ENCODE assay signal across 22 cellular contexts in genomic region chr3:188288153-188288552, GRCh38.
DNase-seq lines count a peak whose midpoint lies in the region; ATAC-seq and TF ChIP-seq lines count a peak whose summit lies in the region.
"Had no signal": no experiment of that assay in that cellular context is flagged by ENCODE, and none has a peak within 500 bp of the region (broad histone marks: within the 10 kb centered on the region; RNA-seq: fewer than 3 reads in every experiment).

No MANE protein-coding gene starts in this region.

- TF ChIP-seq POLR2A in gastroesophageal sphincter (IDR thresholded peaks at IDR 0.05) = no peak
- no peak for TF ChIP-seq POLR2A in uterus (IDR thresholded peaks at IDR 0.05)
- no peak for TF ChIP-seq POLR2A in Peyer's patch (IDR thresholded peaks at IDR 0.05)

- in situ Hi-C loops in brain microvascular endothelial cell (cut with HindIII; ENCODE audit: low pct_ligation_motif_present, low sequenced_read_pairs) = loop anchor here (25.0 kb wide), 1 partner anchor 551 kb away; the partner anchor contains the start of gene BCL6

- ATAC-seq in Right ventricle myocardium superior (ENCODE audit: poor library complexity) (peak; percentile 25), Right ventricle myocardium inferior (no peak), gastroesophageal sphincter (no peak)
- ATAC-seq: activated CD4-positive, alpha-beta T cell treated with anti-CD3 and anti-CD28 coated beads for 36 hours; pancreas had no signal

- H3K4me1 ChIP-seq in gastroesophageal sphincter = peaks cover 27 to 96% (median 37%) of the 10 kb centered on the region in 3 donors
- H3K4me1 ChIP-seq in uterus = peaks cover 14 to 20% of the 10 kb centered on the region in 2 donors
- H3K4me1 ChIP-seq in Peyer's patch = peaks cover 0 to 24% (median 0%) of the 10 kb centered on the region in 4 donors

- peak overlapping the region; percentile 79 to 96 (median 87) for H3K27ac ChIP-seq in gastroesophageal sphincter
- H3K27ac ChIP-seq in neural cell (ENCODE audit: low read length) = peak overlapping the region; percentile 90
- peak overlapping the region; percentile 71 to 87 for H3K27ac ChIP-seq in uterus
- H3K27ac ChIP-seq in Peyer's patch = peak overlapping the region in 1 of 4 donors; percentile 74
- no peak overlapping the region for H3K27ac ChIP-seq in brain microvascular endothelial cell
- H3K27ac ChIP-seq: pancreas, thyroid gland had no signal

- intact Hi-C loops in Right ventricle myocardium superior (cut with DNase I) (no loop called here), Right ventricle myocardium inferior (cut with DNase I) (no loop called here), uterus (cut with DNase I; ENCODE audit: low total_unique reads) (no loop called here)

- no peak overlapping the region for H2AFZ ChIP-seq in neural cell (ENCODE audit: low read depth, low read length)

- no peak for DNase-seq in Right ventricle myocardium superior
- no peak for DNase-seq in Right ventricle myocardium inferior (ENCODE audit: missing footprints)
- DNase-seq in uterus = no peak
- no peak for DNase-seq in Peyer's patch
- DNase-seq in GM19240 (ENCODE audit: insufficient read length, low spot score) = no peak
- DNase-seq in brain microvascular endothelial cell = no peak
- DNase-seq: activated CD4-positive, alpha-beta T cell treated with anti-CD3 and anti-CD28 coated beads for 36 hours; activated gamma-delta T cell; amniotic stem cell; CD4-positive, CD25-positive, alpha-beta regulatory T cell; cerebellar nuclear complex; DMS79; Karpas-422; NCI-H1092; NCI-H2107; NCI-H748 treated with DMSO at 0.1 percent for 48 hours; pancreas; small intestine; stimulated activated CD4-positive, alpha-beta T cell treated with anti-CD3 and anti-CD28 coated beads, Interleukin-4, amount 100 ng/mL, for 4 hours; thyroid gland had no signal

- peaks cover 10% of the 10 kb centered on the region for H3F3A ChIP-seq in neural cell (ENCODE audit: insufficient read depth, low read length, poor library complexity, severe bottlenecking)

- TF ChIP-seq RAD21 in neural cell (conservative IDR thresholded peaks at IDR 0.05) = no peak

- H3K9me3 ChIP-seq in gastroesophageal sphincter (no peaks in the 10 kb centered on the region), neural cell (ENCODE audit: low read length) (no peaks in the 10 kb centered on the region), uterus (no peaks in the 10 kb centered on the region), Peyer's patch (no peaks in the 10 kb centered on the region)
- H3K9me3 ChIP-seq: pancreas, thyroid gland had no signal

- WGBS in gastroesophageal sphincter (ENCODE audit: low coverage in 1 of 2), 2 donors = 19 to 25% methylated on average over 8 of the region's 8 CpGs

- no peaks in the 10 kb centered on the region for H3K27me3 ChIP-seq in gastroesophageal sphincter
- no peaks in the 10 kb centered on the region for H3K27me3 ChIP-seq in neural cell (ENCODE audit: insufficient read depth, low read depth, low read length)
- H3K27me3 ChIP-seq in uterus = no peaks in the 10 kb centered on the region
- no peaks in the 10 kb centered on the region for H3K27me3 ChIP-seq in Peyer's patch
- H3K27me3 ChIP-seq in brain microvascular endothelial cell (replicated peaks) = no peaks in the 10 kb centered on the region
- H3K27me3 ChIP-seq: pancreas, thyroid gland had no signal

- H3K79me2 ChIP-seq in neural cell (replicated peaks; ENCODE audit: insufficient read depth, low read length) = no peaks in the 10 kb centered on the region

- TF ChIP-seq EP300 in gastroesophageal sphincter (IDR thresholded peaks at IDR 0.05) = no peak
- TF ChIP-seq EP300 in neural cell (conservative IDR thresholded peaks at IDR 0.05; ENCODE audit: poor library complexity, severe bottlenecking) = no peak

- peak overlapping the region; percentile 48 for H3K9ac ChIP-seq in neural cell (ENCODE audit: low read length)

- H3K4me2 ChIP-seq in neural cell (ENCODE audit: low read length) = no peak overlapping the region

- H3K36me3 ChIP-seq in gastroesophageal sphincter (peaks cover 0 to 15% of the 10 kb centered on the region in 2 donors), neural cell (ENCODE audit: insufficient read depth, low read length) (no peaks in the 10 kb centered on the region), uterus (no peaks in the 10 kb centered on the region), Peyer's patch (no peaks in the 10 kb centered on the region), brain microvascular endothelial cell (replicated peaks) (no peaks in the 10 kb centered on the region)
- H3K36me3 ChIP-seq: pancreas, thyroid gland had no signal

- H4K20me1 ChIP-seq in neural cell (ENCODE audit: insufficient read depth) = no peaks in the 10 kb centered on the region

- TF ChIP-seq CTCF in gastroesophageal sphincter (IDR thresholded peaks at IDR 0.05) (no peak), neural cell (IDR thresholded peaks at IDR 0.05; ENCODE audit: poor library complexity, severe bottlenecking) (no peak), uterus (IDR thresholded peaks at IDR 0.05) (no peak), Peyer's patch (IDR thresholded peaks at IDR 0.05) (no peak), brain microvascular endothelial cell (IDR thresholded peaks at IDR 0.05; ENCODE audit: low read depth, low read length, missing control alignments) (no peak)

- H3K4me3 ChIP-seq in gastroesophageal sphincter = no peak overlapping the region
- peak overlapping the region; percentile 43 for H3K4me3 ChIP-seq in neural cell (ENCODE audit: low read length)
- no peak overlapping the region for H3K4me3 ChIP-seq in uterus
- no peak overlapping the region for H3K4me3 ChIP-seq in Peyer's patch
- no peak overlapping the region for H3K4me3 ChIP-seq in brain microvascular endothelial cell (ENCODE audit: low read depth, low read length)
- H3K4me3 ChIP-seq: pancreas, thyroid gland had no signal

- H3K9me2 ChIP-seq in neural cell (ENCODE audit: insufficient read depth, low read length) = no peaks in the 10 kb centered on the region

TF ChIP-seq in neural cell, 6 proteins besides CTCF, POLR2A, EP300 and RAD21:
- TF ChIP-seq TAF1 (IDR thresholded peaks at IDR 0.05; ENCODE audit: low read depth) = no peak
- no peak for TF ChIP-seq POLR2AphosphoS5 (IDR thresholded peaks at IDR 0.05)
- no peak for TF ChIP-seq SMC3 (conservative IDR thresholded peaks at IDR 0.05; ENCODE audit: poor library complexity)
- no peak for TF ChIP-seq EZH2 (IDR thresholded peaks at IDR 0.05; ENCODE audit: borderline replicate concordance, insufficient read depth, low read length, poor library complexity, severe bottlenecking)
